In the genomic region with DNA sequence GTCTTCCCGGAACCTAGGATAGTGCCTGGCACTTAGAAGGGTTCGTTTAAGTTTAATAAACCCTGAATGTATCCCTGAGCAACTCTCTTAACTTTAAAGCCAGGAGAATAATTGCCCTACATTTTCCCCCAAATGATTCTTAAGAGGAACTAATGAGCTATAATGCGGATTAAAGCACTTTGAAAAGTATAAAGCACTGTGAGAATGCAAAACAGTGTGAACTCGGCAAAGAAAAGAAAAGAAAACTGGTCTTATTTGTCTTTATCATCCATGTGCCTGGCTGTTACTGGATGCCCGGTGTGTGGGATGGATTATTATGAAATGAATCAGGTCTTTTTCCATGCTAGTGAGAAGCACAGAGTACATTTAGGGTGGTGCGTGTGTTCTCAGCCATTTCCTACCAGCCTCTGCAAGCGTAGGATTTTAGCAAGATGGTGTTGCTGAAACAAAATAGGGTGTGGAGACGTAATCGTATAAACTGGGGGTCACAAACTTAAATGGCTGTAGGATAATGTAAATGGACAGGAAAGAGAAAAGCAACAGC, we compare ENCODE assay signal across 14 cellular contexts. TPM values are rescaled to one million over a fixed set of nuclear protein-coding genes. Genes with fewer than 3 reads are reported as not detected.
DNase-seq lines count a peak whose midpoint lies in the region; ATAC-seq lines count a peak whose summit lies in the region.
"Had no signal": no experiment of that assay in that cellular context is flagged by ENCODE, and none has a peak within 500 bp of the region (broad histone marks: within the 10 kb centered on the region; RNA-seq: fewer than 3 reads in every experiment).

No MANE protein-coding gene starts in this region.

- no peak overlapping the region for H3K27ac ChIP-seq in naive thymus-derived CD4-positive, alpha-beta T cell (ENCODE audit: low read depth, low read length)
- H3K27ac ChIP-seq: 22Rv1, suprapubic skin had no signal

- H3K4me1 ChIP-seq in mucosa of stomach (ENCODE audit: control insufficient read depth, insufficient read depth, low read length) = peaks cover 24% of the 10 kb centered on the region
- no peaks in the 10 kb centered on the region for H3K4me1 ChIP-seq in naive thymus-derived CD4-positive, alpha-beta T cell (ENCODE audit: control insufficient read depth in 2 of 2, insufficient read depth in 2 of 2, low read length in 2 of 2)

- H3K4me1 Mint-ChIP-seq in naive thymus-derived CD4-positive, alpha-beta T cell = peaks cover 0 to 10% (median 3%) of the 10 kb centered on the region in 7 donors

- POLR2A ChIA-PET in naive thymus-derived CD4-positive, alpha-beta T cell (lab: Charles Lee) = no interaction called here

- peaks cover 0 to 11% (median 5%) of the 10 kb centered on the region in 11 donors for H3K9me3 Mint-ChIP-seq in naive thymus-derived CD4-positive, alpha-beta T cell

- peak overlapping the region; percentile 40 for H3K4me3 ChIP-seq in mucosa of stomach (ENCODE audit: low read length)
- H3K4me3 ChIP-seq in naive thymus-derived CD4-positive, alpha-beta T cell (ENCODE audit: low read length) = no peak overlapping the region

- H3K9ac ChIP-seq in mucosa of stomach (ENCODE audit: low read length) = peak overlapping the region; percentile 85

- no peak for ATAC-seq in GM19328 (IDR thresholded peaks at IDR 0.05; ENCODE audit: unreplicated experiment)
- no peak for ATAC-seq in naive thymus-derived CD4-positive, alpha-beta T cell

- peak; percentile 53 for DNase-seq in NCI-H1092 treated with DMSO at 0.1 percent for 48 hours (lab: John Stamatoyannopoulos, UW)
- no peak for DNase-seq in NCI-H1092 (lab: John Stamatoyannopoulos, UW)
- peak; percentile 26 for DNase-seq in cerebellum (ENCODE audit: low spot score)
- DNase-seq in superior temporal gyrus (ENCODE audit: extremely low spot score) = peak; percentile 67
- DNase-seq in NCI-H1694 treated with DMSO at 0.1 percent for 48 hours (lab: John Stamatoyannopoulos, UW) = no peak
- DNase-seq in naive thymus-derived CD4-positive, alpha-beta T cell = no peak
- DNase-seq: activated naive CD4-positive, alpha-beta T cell treated with anti-CD3 and anti-CD28 coated beads, Interleukin-2, amount 50 U/mL, for 16 hours; NCI-H187; SIG-M5 had no signal

- peaks cover 0 to 4% (median 0%) of the 10 kb centered on the region in 5 donors for H3K36me3 Mint-ChIP-seq in naive thymus-derived CD4-positive, alpha-beta T cell

- CTCF ChIA-PET in naive thymus-derived CD4-positive, alpha-beta T cell (lab: Charles Lee) = no interaction called here

- H3K9me3 ChIP-seq in mucosa of stomach (ENCODE audit: control insufficient read depth, low read length) = no peaks in the 10 kb centered on the region
- no peaks in the 10 kb centered on the region for H3K9me3 ChIP-seq in naive thymus-derived CD4-positive, alpha-beta T cell (ENCODE audit: control insufficient read depth in 2 of 3, low read length in 3 of 3)
- H3K9me3 ChIP-seq: suprapubic skin had no signal

- H3K27me3 ChIP-seq in mucosa of stomach (ENCODE audit: control insufficient read depth, insufficient read depth, low read length) = no peaks in the 10 kb centered on the region
- H3K27me3 ChIP-seq in naive thymus-derived CD4-positive, alpha-beta T cell (ENCODE audit: control insufficient read depth in 2 of 2, insufficient read depth in 2 of 2, low read length in 2 of 2) = peaks cover 0 to 5% of the 10 kb centered on the region in 2 donors
- H3K27me3 ChIP-seq: suprapubic skin had no signal

- intact Hi-C loops in naive thymus-derived CD4-positive, alpha-beta T cell (cut with micrococcal nuclease) = no loop called here

- peak overlapping the region in 3 of 10 donors; percentile 14 to 69 (median 43) for H3K4me3 Mint-ChIP-seq in naive thymus-derived CD4-positive, alpha-beta T cell

- no peaks in the 10 kb centered on the region for H3K36me3 ChIP-seq in mucosa of stomach (ENCODE audit: control insufficient read depth, insufficient read depth, low read length)
- no peaks in the 10 kb centered on the region for H3K36me3 ChIP-seq in naive thymus-derived CD4-positive, alpha-beta T cell (ENCODE audit: control insufficient read depth in 2 of 3, insufficient read depth in 3 of 3, low read length in 3 of 3)
- H3K36me3 ChIP-seq: suprapubic skin had no signal

- H3K27ac Mint-ChIP-seq in naive thymus-derived CD4-positive, alpha-beta T cell = no peak overlapping the region

- peaks cover 56 to 67% (median 63%) of the 10 kb centered on the region in 5 donors for H3K27me3 Mint-ChIP-seq in naive thymus-derived CD4-positive, alpha-beta T cell

RNA-seq across cellular contexts. Expression of gene KBTBD12, which starts 1.0 kb away (rescaled TPM):
- total RNA-seq in cerebellum = 1.5 TPM
- total RNA-seq in naive thymus-derived CD4-positive, alpha-beta T cell = not detected
- polyA plus RNA-seq in naive thymus-derived CD4-positive, alpha-beta T cell = not detected
- total RNA-seq: mononuclear cell had no signal

Comparison
In these comparisons a context has a peak if more than half of its experiments do, and no peak if none do; other contexts are left out.
1. DNase-seq: peak in NCI-H1092 treated with DMSO at 0.1 percent for 48 hours (single experiment), cerebellum (single experiment) and superior temporal gyrus (single experiment); none in NCI-H1092 (single experiment), NCI-H1694 treated with DMSO at 0.1 percent for 48 hours (single experiment) and naive thymus-derived CD4-positive, alpha-beta T cell (0 of 9).